In genomic region chr10:91247360-91248111, GRCh38 we compare ENCODE assay signal across 11 cellular contexts. TPM values are rescaled to one million over a fixed set of nuclear protein-coding genes. Genes with fewer than 3 reads are reported as not detected.
DNase-seq lines count a peak whose midpoint lies in the region; ATAC-seq, FAIRE-seq and TF ChIP-seq lines count a peak whose summit lies in the region.
"Had no signal": no experiment of that assay in that cellular context is flagged by ENCODE, and none has a peak within 500 bp of the region (broad histone marks: within the 10 kb centered on the region; RNA-seq: fewer than 3 reads in every experiment).

No MANE protein-coding gene starts in this region.

- no peak overlapping the region for H3K4me3 ChIP-seq in mammary epithelial cell (replicated peaks in 1 of 3; ENCODE audit: insufficient read depth in 1 of 3, low read depth in 2 of 3, low read length in 3 of 3)
- no peak overlapping the region for H3K4me3 ChIP-seq in tibial artery

- no peaks in the 10 kb centered on the region for H3K27me3 Mint-ChIP-seq in MCF 10A (ENCODE audit: insufficient read depth, unreplicated experiment)
- H3K27me3 Mint-ChIP-seq in activated CD8-positive, alpha-beta T cell treated with anti-CD3 and anti-CD28 coated beads for 36 hours, result no peaks in the 10 kb centered on the region
- no peaks in the 10 kb centered on the region for H3K27me3 Mint-ChIP-seq in CD4-positive, alpha-beta T cell

- peaks cover 10% of the 10 kb centered on the region for H3K36me3 Mint-ChIP-seq in MCF 10A (ENCODE audit: insufficient read depth, unreplicated experiment)
- peaks cover 11% of the 10 kb centered on the region for H3K36me3 Mint-ChIP-seq in activated CD8-positive, alpha-beta T cell treated with anti-CD3 and anti-CD28 coated beads for 36 hours (ENCODE audit: low read depth)
- H3K36me3 Mint-ChIP-seq in CD4-positive, alpha-beta T cell (ENCODE audit: low read depth), result peaks cover 13% of the 10 kb centered on the region

- in situ Hi-C loops in mammary epithelial cell (cut with MboI; ENCODE audit: low sequenced_read_pairs in 2 of 2), result loop anchor here (10.0 to 25.0 kb wide), 2 partner anchors 235 to 343 kb away; no protein-coding TSS in a partner anchor

- H3K4me3 Mint-ChIP-seq in MCF 10A (ENCODE audit: unreplicated experiment), result no peak overlapping the region
- no peak overlapping the region for H3K4me3 Mint-ChIP-seq in activated CD8-positive, alpha-beta T cell treated with anti-CD3 and anti-CD28 coated beads for 36 hours
- H3K4me3 Mint-ChIP-seq in CD4-positive, alpha-beta T cell, result no peak overlapping the region
- H3K4me3 Mint-ChIP-seq: H9 had no signal

- BruUV-seq in MCF 10A (replicated peaks; lab: Mats Ljungman, UMichigan), result no TSS peak
- no TSS peak for BruUV-seq in mammary epithelial cell (replicated peaks; lab: Mats Ljungman, UMichigan)

- POLR2A ChIA-PET in MCF 10A (lab: Yijun Ruan, JAX), result interaction anchor here (0.6 kb wide), 1 partner anchor 327 kb away, joined by 4 read pairs; the partner anchor contains the start of gene ANKRD1
- POLR2A ChIA-PET in activated CD8-positive, alpha-beta T cell treated with anti-CD3 and anti-CD28 coated beads for 36 hours (lab: Charles Lee), result interaction anchor here (0.6 to 1.6 kb wide), 3 partner anchors 9 to 85 kb away, joined by 3 to 4 read pairs (median 3); no protein-coding TSS in a partner anchor
- POLR2A ChIA-PET in CD4-positive, alpha-beta T cell (lab: Charles Lee), result no interaction called here

- H3K4me1 ChIP-seq in mammary epithelial cell (ENCODE audit: insufficient read depth, low read length), result no peaks in the 10 kb centered on the region
- H3K4me1 ChIP-seq in tibial artery, result peaks cover 0 to 68% (median 24%) of the 10 kb centered on the region in 4 donors

- no peaks in the 10 kb centered on the region for H3K9me3 ChIP-seq in mammary epithelial cell (replicated peaks; ENCODE audit: insufficient read depth, low read length)
- no peaks in the 10 kb centered on the region for H3K9me3 ChIP-seq in tibial artery
- H3K9me3 ChIP-seq in CD4-positive, alpha-beta T cell (ENCODE audit: control insufficient read depth, low read length), result no peaks in the 10 kb centered on the region

- TF ChIP-seq CTCF in MCF 10A (IDR thresholded peaks at IDR 0.05; ENCODE audit: unreplicated experiment) (no peak), mammary epithelial cell (conservative IDR thresholded peaks at IDR 0.05 in 1 of 2, IDR thresholded peaks at IDR 0.05 in 1 of 2; ENCODE audit: extremely low read depth in 1 of 2, insufficient read depth in 1 of 2, low read depth in 1 of 2, low read length in 2 of 2) (no peak), tibial artery (IDR thresholded peaks at IDR 0.05) (no peak)
- no peak for TF ChIP-seq CTCF in activated CD8-positive, alpha-beta T cell treated with anti-CD3 and anti-CD28 coated beads for 36 hours (IDR thresholded peaks at IDR 0.05)
- no peak for TF ChIP-seq CTCF in CD4-positive, alpha-beta T cell (IDR thresholded peaks at IDR 0.05)

- H3K36me3 ChIP-seq in mammary epithelial cell (ENCODE audit: insufficient read depth, low read length), result no peaks in the 10 kb centered on the region
- peaks cover 0 to 7% (median under 1%) of the 10 kb centered on the region in 3 donors for H3K36me3 ChIP-seq in tibial artery

- no peaks in the 10 kb centered on the region for H3K9me3 Mint-ChIP-seq in MCF 10A (ENCODE audit: unreplicated experiment)
- H3K9me3 Mint-ChIP-seq in activated CD8-positive, alpha-beta T cell treated with anti-CD3 and anti-CD28 coated beads for 36 hours, result no peaks in the 10 kb centered on the region
- no peaks in the 10 kb centered on the region for H3K9me3 Mint-ChIP-seq in CD4-positive, alpha-beta T cell
- H3K9me3 Mint-ChIP-seq: H9 had no signal

- CTCF ChIA-PET in MCF 10A (lab: Yijun Ruan, JAX), result interaction anchor here (0.5 to 8.7 kb wide), 6 partner anchors 9 to 336 kb away, joined by 3 to 125 read pairs (median 41); no protein-coding TSS in a partner anchor
- CTCF ChIA-PET in mammary epithelial cell (lab: Charles Lee; ENCODE audit: low non-redundant PET), result no interaction called here
- CTCF ChIA-PET in activated CD8-positive, alpha-beta T cell treated with anti-CD3 and anti-CD28 coated beads for 36 hours (lab: Charles Lee), result interaction anchor here (0.7 to 7.8 kb wide), 6 partner anchors 85 to 336 kb away, joined by 3 to 184 read pairs (median 17); no protein-coding TSS in a partner anchor
- CTCF ChIA-PET in CD4-positive, alpha-beta T cell (lab: Charles Lee), result interaction anchor here (1.0 to 5.6 kb wide), 2 partner anchors 159 to 336 kb away, joined by 4 to 30 read pairs; no protein-coding TSS in a partner anchor

- DNase-seq in MCF 10A (ENCODE audit: unreplicated experiment) (peak; percentile 15), mammary epithelial cell (no peak), frontal cortex (ENCODE audit: low spot score in 2 of 2) (no peak), tibial artery (peak; percentile 41 to 85), NCI-H2107 treated with DMSO at 0.1 percent for 48 hours (lab: John Stamatoyannopoulos, UW; ENCODE audit: unreplicated experiment) (no peak)
- DNase-seq in activated CD8-positive, alpha-beta T cell treated with anti-CD3 and anti-CD28 coated beads for 36 hours, result no peak
- DNase-seq in activated T-cell treated with anti-CD3 and anti-CD28 coated beads, Interleukin-2, amount 50 U/mL, for 1 hour, result no peak
- DNase-seq in CD4-positive, alpha-beta T cell, result no peak
- DNase-seq: H9, NCI-H2081 had no signal

- H3K9ac ChIP-seq in mammary epithelial cell (ENCODE audit: insufficient read depth, low read length), result no peak overlapping the region

- H3K27ac ChIP-seq in mammary epithelial cell (ENCODE audit: insufficient read depth, low read depth, low read length) (no peak overlapping the region), tibial artery (peak overlapping the region; percentile 33 to 53)
- H3K27ac ChIP-seq in CD4-positive, alpha-beta T cell (ENCODE audit: low read depth, low read length), result no peak overlapping the region
- H3K27ac ChIP-seq: HL-60 had no signal

- H4K20me1 ChIP-seq in mammary epithelial cell (ENCODE audit: insufficient read depth, low read length), result no peaks in the 10 kb centered on the region

- H3K27ac Mint-ChIP-seq in MCF 10A (ENCODE audit: low read depth, unreplicated experiment), result no peak overlapping the region
- peak overlapping the region; percentile 28 for H3K27ac Mint-ChIP-seq in activated CD8-positive, alpha-beta T cell treated with anti-CD3 and anti-CD28 coated beads for 36 hours
- H3K27ac Mint-ChIP-seq in CD4-positive, alpha-beta T cell, result no peak overlapping the region
- H3K27ac Mint-ChIP-seq: H9 had no signal

- no peaks in the 10 kb centered on the region for H3K27me3 ChIP-seq in mammary epithelial cell (ENCODE audit: insufficient read depth, low read length)
- no peaks in the 10 kb centered on the region for H3K27me3 ChIP-seq in tibial artery
- H3K27me3 ChIP-seq in CD4-positive, alpha-beta T cell (ENCODE audit: control insufficient read depth, insufficient read depth, low read length), result no peaks in the 10 kb centered on the region

- intact Hi-C loops in MCF 10A (cut with micrococcal nuclease), result no loop called here
- intact Hi-C loops in mammary epithelial cell (cut with micrococcal nuclease), result no loop called here
- intact Hi-C loops in activated CD8-positive, alpha-beta T cell treated with anti-CD3 and anti-CD28 coated beads for 36 hours (cut with micrococcal nuclease), result loop anchor here (5.0 kb wide), 1 partner anchor 85 kb away; no protein-coding TSS in a partner anchor
- intact Hi-C loops in tibial artery (cut with DNase I; ENCODE audit: low total_unique reads), result loop anchor here (2.0 kb wide), 1 partner anchor 241 kb away; no protein-coding TSS in a partner anchor
- intact Hi-C loops in CD4-positive, alpha-beta T cell (cut with DNase I, micrococcal nuclease), result loop anchor here in 1 of 2 experiments (10.0 kb wide), 1 partner anchor 363 kb away; no protein-coding TSS in a partner anchor

- no peak overlapping the region for H3K4me2 ChIP-seq in mammary epithelial cell (ENCODE audit: insufficient read depth, low read depth, low read length)

- no peaks in the 10 kb centered on the region for H3K4me1 Mint-ChIP-seq in MCF 10A (ENCODE audit: insufficient read depth, unreplicated experiment)
- peaks cover 11% of the 10 kb centered on the region for H3K4me1 Mint-ChIP-seq in activated CD8-positive, alpha-beta T cell treated with anti-CD3 and anti-CD28 coated beads for 36 hours (ENCODE audit: low read depth)
- H3K4me1 Mint-ChIP-seq in CD4-positive, alpha-beta T cell (ENCODE audit: low read depth), result peaks cover 8% of the 10 kb centered on the region
- H3K4me1 Mint-ChIP-seq: H9 had no signal

- WGBS in mammary epithelial cell (ENCODE audit: low coverage, missing lambda C conversion rate), result 76% methylated on average over 1 of the region's 1 CpG

- ATAC-seq in activated CD8-positive, alpha-beta T cell treated with anti-CD3 and anti-CD28 coated beads for 36 hours, result peak; percentile 22
- ATAC-seq in CD4-positive, alpha-beta T cell (ENCODE audit: poor library complexity), result no peak

- peak; percentile 64 for FAIRE-seq in frontal cortex (lab: Jason Lieb, UNC)

- dilution Hi-C loops in mammary epithelial cell (cut with HindIII; ENCODE audit: low sequenced_read_pairs), result no loop called here

- H3K79me2 ChIP-seq in mammary epithelial cell (ENCODE audit: insufficient read depth, low read length), result no peaks in the 10 kb centered on the region

- no peak overlapping the region for H2AFZ ChIP-seq in mammary epithelial cell (ENCODE audit: low read depth, low read length)

RNA-seq across cellular contexts. Expression of gene PCGF5, which starts 27.1 kb away (rescaled TPM):
- 25.8 and 34.6 TPM in 2 replicates for total RNA-seq in MCF 10A (2022)
- total RNA-seq in mammary epithelial cell, result 10 to 100 TPM; 17.6 to 22.5 TPM
- polyA plus RNA-seq in mammary epithelial cell, result 13.4 TPM
- polyA minus RNA-seq in mammary epithelial cell, result 35.9 TPM
- total RNA-seq in activated CD8-positive, alpha-beta T cell treated with anti-CD3 and anti-CD28 coated beads for 36 hours, result 10 to 100 TPM; 34.8 to 36.9 TPM
- 15.5 TPM for total RNA-seq in frontal cortex
- total RNA-seq in CD4-positive, alpha-beta T cell, result 10 to 100 TPM; 57.7 to 58.4 TPM

Comparison
In these comparisons a context has a peak if more than half of its experiments do, and no peak if none do; other contexts are left out.
1. DNase-seq: peak in MCF 10A (single experiment) and tibial artery (2 of 2); none in mammary epithelial cell (single experiment), activated CD8-positive, alpha-beta T cell treated with anti-CD3 and anti-CD28 coated beads for 36 hours (single experiment), frontal cortex (0 of 2), NCI-H2107 treated with DMSO at 0.1 percent for 48 hours (single experiment), activated T-cell treated with anti-CD3 and anti-CD28 coated beads, Interleukin-2, amount 50 U/mL, for 1 hour (single experiment) and CD4-positive, alpha-beta T cell (0 of 10).
2. H3K27ac ChIP-seq: peak in tibial artery (2 of 2); none in mammary epithelial cell (single experiment) and CD4-positive, alpha-beta T cell (single experiment).
3. intact Hi-C loops: an anchor here in activated CD8-positive, alpha-beta T cell treated with anti-CD3 and anti-CD28 coated beads for 36 hours (5.0 kb wide) and tibial artery (2.0 kb wide); none called in MCF 10A and mammary epithelial cell.